Comparison of ENCODE assay signal across 1 cellular context in genomic region chr16:46830902-46831647, GRCh38.
TF ChIP-seq lines count a peak whose summit lies in the region.

A gene with protein sequence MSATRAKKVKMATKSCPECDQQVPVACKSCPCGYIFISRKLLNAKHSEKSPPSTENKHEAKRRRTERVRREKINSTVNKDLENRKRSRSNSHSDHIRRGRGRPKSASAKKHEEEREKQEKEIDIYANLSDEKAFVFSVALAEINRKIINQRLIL (minus strand): TSS chr16:46831180. CDS start chr16:46831149, 31 bp downstream.

TF ChIP-seq in GM12878, 131 proteins besides CTCF, POLR2A, EP300 and RAD21 (continued from another document and continues in another):
- TF ChIP-seq STAT1 (conservative IDR thresholded peaks at IDR 0.05) (0 out of 2 replicates have a peak, but pooled peaks have one; percentile 76), E2F4 (IDR thresholded peaks at IDR 0.05; ENCODE audit: low read depth, low read length) (no peak), CEBPZ (IDR thresholded peaks at IDR 0.05; ENCODE audit: low read depth, low read length) (no peak), ZBTB11 (CRISPR knock-in tag; IDR thresholded peaks at IDR 0.05) (no peak), ATF2 (IDR thresholded peaks at IDR 0.05; ENCODE audit: low read length) (no peak), CBX3 (IDR thresholded peaks at IDR 0.05; ENCODE audit: borderline replicate concordance, low read depth) (no peak), BHLHE40 (IDR thresholded peaks at IDR 0.05; ENCODE audit: borderline replicate concordance in 1 of 2, low read depth in 2 of 2, low read length in 1 of 2) (peak; percentile 76 to 92; a peak in 3 of 4 replicates), E4F1 (IDR thresholded peaks at IDR 0.05; ENCODE audit: borderline replicate concordance, partially characterized antibody) (no peak), RELB (IDR thresholded peaks at IDR 0.05; ENCODE audit: low read depth) (no peak), NFXL1 (IDR thresholded peaks at IDR 0.05; ENCODE audit: borderline replicate concordance) (no peak), JUNB (IDR thresholded peaks at IDR 0.05) (no peak), GATAD2B (conservative IDR thresholded peaks at IDR 0.05; ENCODE audit: low read depth) (peak; percentile 73), GABPA (IDR thresholded peaks at IDR 0.05; ENCODE audit: low read depth) (no peak), STAT3 (IDR thresholded peaks at IDR 0.05; ENCODE audit: low read depth, low read length) (no peak), ZNF622 (IDR thresholded peaks at IDR 0.05) (no peak), DPF2 (IDR thresholded peaks at IDR 0.05) (peak; percentile 54), SRF (IDR thresholded peaks at IDR 0.05; ENCODE audit: low read depth in 2 of 2, low read length in 2 of 2) (no peak), ZNF274 (IDR thresholded peaks at IDR 0.05; ENCODE audit: insufficient read depth, insufficient read length) (no peak), NR2C2 (IDR thresholded peaks at IDR 0.05; ENCODE audit: borderline replicate concordance, control insufficient read depth, insufficient read length, low read depth) (no peak), FOXM1 (IDR thresholded peaks at IDR 0.05; ENCODE audit: low read depth, low read length) (no peak), PKNOX1 (IDR thresholded peaks at IDR 0.05) (peak; percentile 97), CHD4 (IDR thresholded peaks at IDR 0.05) (no peak), CBX5 (IDR thresholded peaks at IDR 0.05; ENCODE audit: low read depth) (no peak), BACH1 (IDR thresholded peaks at IDR 0.05; ENCODE audit: borderline replicate concordance) (peak; percentile 100), POLR2AphosphoS2 (IDR thresholded peaks at IDR 0.05; ENCODE audit: low read depth, low read length) (0 out of 2 replicates have a peak, but pooled peaks have one; percentile 36), NR2C1 (IDR thresholded peaks at IDR 0.05) (no peak), TBL1XR1 (IDR thresholded peaks at IDR 0.05; ENCODE audit: low read depth, low read length) (no peak), CREM (IDR thresholded peaks at IDR 0.05; ENCODE audit: low read depth) (peak; percentile 37; the same call in 1 of the 2 replicates), TCF3 (IDR thresholded peaks at IDR 0.05; ENCODE audit: borderline replicate concordance, insufficient read depth, low read depth, low read length) (no peak), PAX5 (IDR thresholded peaks at IDR 0.05; ENCODE audit: borderline replicate concordance, low read depth, low read length) (no peak), SKIL (IDR thresholded peaks at IDR 0.05; ENCODE audit: low read depth, poor library complexity, severe bottlenecking) (no peak), SMC3 (IDR thresholded peaks at IDR 0.05; ENCODE audit: borderline replicate concordance, low read length) (no peak), CHD1 (IDR thresholded peaks at IDR 0.05; ENCODE audit: low read depth, low read length) (no peak), RB1 (IDR thresholded peaks at IDR 0.05; ENCODE audit: borderline replicate concordance) (peak; percentile 69; the same call in 1 of the 2 replicates), BCL11A (IDR thresholded peaks at IDR 0.05; ENCODE audit: low read depth, low read length) (no peak), IKZF2 (IDR thresholded peaks at IDR 0.05) (no peak), KLF5 (IDR thresholded peaks at IDR 0.05; ENCODE audit: partially characterized antibody) (no peak), SPI1 (IDR thresholded peaks at IDR 0.05; ENCODE audit: borderline replicate concordance, insufficient read depth, low read depth, low read length) (no peak), ZNF217 (IDR thresholded peaks at IDR 0.05) (no peak)
- TF ChIP-seq, protein P1, sequence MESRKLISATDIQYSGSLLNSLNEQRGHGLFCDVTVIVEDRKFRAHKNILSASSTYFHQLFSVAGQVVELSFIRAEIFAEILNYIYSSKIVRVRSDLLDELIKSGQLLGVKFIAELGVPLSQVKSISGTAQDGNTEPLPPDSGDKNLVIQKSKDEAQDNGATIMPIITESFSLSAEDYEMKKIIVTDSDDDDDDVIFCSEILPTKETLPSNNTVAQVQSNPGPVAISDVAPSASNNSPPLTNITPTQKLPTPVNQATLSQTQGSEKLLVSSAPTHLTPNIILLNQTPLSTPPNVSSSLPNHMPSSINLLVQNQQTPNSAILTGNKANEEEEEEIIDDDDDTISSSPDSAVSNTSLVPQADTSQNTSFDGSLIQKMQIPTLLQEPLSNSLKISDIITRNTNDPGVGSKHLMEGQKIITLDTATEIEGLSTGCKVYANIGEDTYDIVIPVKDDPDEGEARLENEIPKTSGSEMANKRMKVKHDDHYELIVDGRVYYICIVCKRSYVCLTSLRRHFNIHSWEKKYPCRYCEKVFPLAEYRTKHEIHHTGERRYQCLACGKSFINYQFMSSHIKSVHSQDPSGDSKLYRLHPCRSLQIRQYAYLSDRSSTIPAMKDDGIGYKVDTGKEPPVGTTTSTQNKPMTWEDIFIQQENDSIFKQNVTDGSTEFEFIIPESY (IDR thresholded peaks at IDR 0.05): no peak
- TF ChIP-seq, protein P2, sequence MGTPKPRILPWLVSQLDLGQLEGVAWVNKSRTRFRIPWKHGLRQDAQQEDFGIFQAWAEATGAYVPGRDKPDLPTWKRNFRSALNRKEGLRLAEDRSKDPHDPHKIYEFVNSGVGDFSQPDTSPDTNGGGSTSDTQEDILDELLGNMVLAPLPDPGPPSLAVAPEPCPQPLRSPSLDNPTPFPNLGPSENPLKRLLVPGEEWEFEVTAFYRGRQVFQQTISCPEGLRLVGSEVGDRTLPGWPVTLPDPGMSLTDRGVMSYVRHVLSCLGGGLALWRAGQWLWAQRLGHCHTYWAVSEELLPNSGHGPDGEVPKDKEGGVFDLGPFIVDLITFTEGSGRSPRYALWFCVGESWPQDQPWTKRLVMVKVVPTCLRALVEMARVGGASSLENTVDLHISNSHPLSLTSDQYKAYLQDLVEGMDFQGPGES (IDR thresholded peaks at IDR 0.05): no peak
